ENCODE assay signal across 3 cellular contexts in genomic region chr2:141182246-141182645, GRCh38.
TF ChIP-seq lines count a peak whose summit lies in the region.

No MANE protein-coding gene starts in this region.

TF ChIP-seq in A549, 52 proteins besides CTCF, POLR2A, EP300 and RAD21:
- TF ChIP-seq JUN (IDR thresholded peaks at IDR 0.05) (no peak), MAFK (IDR thresholded peaks at IDR 0.05; ENCODE audit: partially characterized antibody) (peak; percentile 57)
TF ChIP-seq in A549: peak in this region for 1.

TF ChIP-seq in IMR-90, 13 proteins besides CTCF, POLR2A, EP300 and RAD21:
- TF ChIP-seq FOS (IDR thresholded peaks at IDR 0.05; ENCODE audit: low read depth, low read length) = no peak
- peak; percentile 77 for TF ChIP-seq MAFK (IDR thresholded peaks at IDR 0.05; ENCODE audit: low read depth, low read length)
TF ChIP-seq in IMR-90: peak in this region for 1.

TF ChIP-seq in H1, 55 proteins besides CTCF, POLR2A, EP300 and RAD21:
- TF ChIP-seq MAFK (IDR thresholded peaks at IDR 0.05; ENCODE audit: low read depth, low read length) (0 out of 2 replicates have a peak, but pooled peaks have one; percentile 6), CBX5 (IDR thresholded peaks at IDR 0.05; ENCODE audit: low read depth, low read length) (no peak)
